22 cellular contexts compared by ENCODE assay signal in genomic region chr15:97748576-97748975, GRCh38.
"Had no signal": no experiment of that assay in that cellular context is flagged by ENCODE, and none has a peak within 500 bp of the region (broad histone marks: within the 10 kb centered on the region; RNA-seq: fewer than 3 reads in every experiment).

No MANE protein-coding gene starts in this region.

- DNase-seq: effector memory CD4-positive, alpha-beta T cell; esophagus squamous epithelium; foreskin fibroblast; head of caudate nucleus; left colon; mesendoderm; naive B cell; psoas muscle; retina; right lobe of liver; spleen; stimulated activated CD4-positive, alpha-beta T cell treated with anti-CD3 and anti-CD28 coated beads, Interleukin-15, amount 100 ng/mL, for 24 hours; stimulated activated CD4-positive, alpha-beta T cell treated with anti-CD3 and anti-CD28 coated beads, Interleukin-1b, Interleukin-23, amount 100 ng/mL, for 48 hours; stimulated activated CD4-positive, alpha-beta T cell treated with anti-CD3 and anti-CD28 coated beads, Interleukin-4, amount 100 ng/mL, for 24 hours; stomach; substantia nigra; transverse colon had no signal

- H3K36me3 ChIP-seq: esophagus squamous epithelium, neutrophil, right lobe of liver, spleen, stomach, thoracic aorta, transverse colon had no signal

- ATAC-seq: left colon; psoas muscle; right lobe of liver; stimulated activated memory B cell treated with anti-CD40 and anti-IgM and Interleukin-4, amounts not matched to agents 10 μg/mL and 1 μg/mL and 100 μg/mL, for 72 hours had no signal

- H3K27ac ChIP-seq: epithelial cell of prostate, esophagus squamous epithelium, hepatocyte, neutrophil, psoas muscle, right lobe of liver, spleen, stomach, thoracic aorta, transverse colon had no signal

- H3K4me2 ChIP-seq: hepatocyte had no signal

- H3K4me3 ChIP-seq: esophagus squamous epithelium, hepatocyte, psoas muscle, right lobe of liver, spleen, stomach, thoracic aorta, transverse colon had no signal

- H3K4me1 ChIP-seq: esophagus squamous epithelium, psoas muscle, right lobe of liver, spleen, stomach had no signal

- H3K9me3 ChIP-seq: esophagus squamous epithelium, neutrophil, psoas muscle, right lobe of liver, stomach, thoracic aorta, transverse colon had no signal

- H2AFZ ChIP-seq: hepatocyte had no signal

- H3K27me3 ChIP-seq: esophagus squamous epithelium, hepatocyte, neutrophil, right lobe of liver, transverse colon had no signal

- H3K79me2 ChIP-seq: hepatocyte had no signal
